8 cellular contexts compared by ENCODE assay signal in the genomic region with DNA sequence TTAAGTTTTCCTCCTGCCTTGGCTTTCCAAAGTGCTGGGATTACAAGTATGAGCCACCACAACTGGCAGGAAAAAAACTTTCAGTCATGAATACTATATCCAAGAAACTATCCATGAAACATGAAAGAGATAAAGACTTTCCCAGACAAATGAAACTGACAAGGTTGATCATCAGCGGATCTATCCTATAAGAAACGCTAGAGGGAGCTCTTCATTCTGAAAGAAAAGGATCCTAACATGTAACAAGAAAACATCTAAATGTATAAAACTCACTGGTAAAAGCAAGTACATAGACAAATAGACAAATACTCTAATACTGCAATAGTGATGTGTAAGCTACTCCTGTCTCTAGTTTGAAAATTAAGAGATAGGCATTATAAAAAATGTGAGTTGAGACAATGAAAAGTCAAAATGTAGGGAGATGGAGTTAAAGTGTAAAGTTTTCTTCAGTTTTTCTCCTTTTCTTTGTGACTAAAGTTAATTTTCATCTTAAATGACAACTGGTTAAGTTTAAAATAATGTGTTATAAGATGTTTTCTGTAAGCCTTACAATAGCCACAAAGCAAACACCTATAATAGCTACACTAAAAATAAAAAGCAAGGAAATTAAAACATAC.
DNase-seq lines count a peak whose midpoint lies in the region; ATAC-seq, FAIRE-seq and TF ChIP-seq lines count a peak whose summit lies in the region.

No MANE protein-coding gene starts in this region.

- no peak overlapping the region for H3K27ac Mint-ChIP-seq in stimulated activated effector memory CD8-positive, alpha-beta T cell treated with anti-CD3 and anti-CD28 coated beads, Interleukin-12 subunit alpha, Interleukin-12 subunit beta, amount 100 ng/mL, for 72 hours

- no peak for FAIRE-seq in H54 (lab: Jason Lieb, UNC)

- no peak overlapping the region for H3K4me3 Mint-ChIP-seq in stimulated activated effector memory CD8-positive, alpha-beta T cell treated with anti-CD3 and anti-CD28 coated beads, Interleukin-12 subunit alpha, Interleukin-12 subunit beta, amount 100 ng/mL, for 72 hours

- WGBS in esophagus squamous epithelium, 2 donors, result 0 to 3% methylated on average over 2 of the region's 2 CpGs

- H3K4me3 ChIP-seq in Peyer's patch (no peak overlapping the region), esophagus squamous epithelium (no peak overlapping the region)

- intact Hi-C loops in esophagus squamous epithelium (cut with DNase I), result loop anchor here (5.0 kb wide), 1 partner anchor 69 kb away; no protein-coding TSS in a partner anchor

- no peaks in the 10 kb centered on the region for H3K27me3 ChIP-seq in Peyer's patch
- H3K27me3 ChIP-seq in esophagus squamous epithelium, result peaks cover 0 to 25% (median 0%) of the 10 kb centered on the region in 4 donors

- TF ChIP-seq CTCF in Peyer's patch (IDR thresholded peaks at IDR 0.05) (peak; percentile 39 to 70 (median 60)), esophagus squamous epithelium (IDR thresholded peaks at IDR 0.05) (peak in 5 of 6 experiments; percentile 42 to 69 (median 57)), omental fat pad (IDR thresholded peaks at IDR 0.05) (no peak)

- TF ChIP-seq POLR2A in H54 (IDR thresholded peaks at IDR 0.05; ENCODE audit: low read depth, low read length), result no peak
- no peak for TF ChIP-seq POLR2A in Peyer's patch (IDR thresholded peaks at IDR 0.05)
- no peak for TF ChIP-seq POLR2A in esophagus squamous epithelium (IDR thresholded peaks at IDR 0.05)

- DNase-seq in AG08395 (ENCODE audit: low spot score) (peak; percentile 34), H54 (ENCODE audit: insufficient read length, low spot score) (peak; percentile 28), Peyer's patch (no peak), esophagus squamous epithelium (lab: John Stamatoyannopoulos, UW) (no peak), renal cortical epithelial cell (ENCODE audit: low read depth) (peak; percentile 66), omental fat pad (ENCODE audit: low spot score) (no peak)
- no peak for DNase-seq in stimulated activated effector memory CD8-positive, alpha-beta T cell treated with anti-CD3 and anti-CD28 coated beads, Interleukin-12 subunit alpha, Interleukin-12 subunit beta, amount 100 ng/mL, for 72 hours (ENCODE audit: low spot score in 2 of 2)

- H3K36me3 ChIP-seq in Peyer's patch (no peaks in the 10 kb centered on the region), esophagus squamous epithelium (no peaks in the 10 kb centered on the region)

- ATAC-seq in stimulated activated effector memory CD8-positive, alpha-beta T cell treated with anti-CD3 and anti-CD28 coated beads, Interleukin-12 subunit alpha, Interleukin-12 subunit beta, amount 100 ng/mL, for 72 hours, result no peak
- ATAC-seq in omental fat pad (ENCODE audit: low FRiP score), result no peak
- no peak for ATAC-seq in HG03571 (IDR thresholded peaks at IDR 0.05; ENCODE audit: unreplicated experiment)

- no peaks in the 10 kb centered on the region for H3K9me3 Mint-ChIP-seq in stimulated activated effector memory CD8-positive, alpha-beta T cell treated with anti-CD3 and anti-CD28 coated beads, Interleukin-12 subunit alpha, Interleukin-12 subunit beta, amount 100 ng/mL, for 72 hours

- H3K9me3 ChIP-seq in Peyer's patch (peaks cover 0 to 4% (median 0%) of the 10 kb centered on the region in 4 donors), esophagus squamous epithelium (no peaks in the 10 kb centered on the region)

- no peaks in the 10 kb centered on the region for H3K36me3 Mint-ChIP-seq in stimulated activated effector memory CD8-positive, alpha-beta T cell treated with anti-CD3 and anti-CD28 coated beads, Interleukin-12 subunit alpha, Interleukin-12 subunit beta, amount 100 ng/mL, for 72 hours

- H3K4me1 ChIP-seq in Peyer's patch (peaks cover 0 to 4% (median 0%) of the 10 kb centered on the region in 4 donors), esophagus squamous epithelium (peaks cover 3 to 13% (median 7%) of the 10 kb centered on the region in 3 donors)

- peaks cover 19% of the 10 kb centered on the region for H3K4me1 Mint-ChIP-seq in stimulated activated effector memory CD8-positive, alpha-beta T cell treated with anti-CD3 and anti-CD28 coated beads, Interleukin-12 subunit alpha, Interleukin-12 subunit beta, amount 100 ng/mL, for 72 hours

- H3K27ac ChIP-seq in Peyer's patch, result no peak overlapping the region
- H3K27ac ChIP-seq in esophagus squamous epithelium, result no peak overlapping the region

Comparison
In these comparisons a context has a peak if more than half of its experiments do, and no peak if none do; other contexts are left out.
1. DNase-seq: peak in AG08395 (single experiment), H54 (single experiment) and renal cortical epithelial cell (single experiment); none in Peyer's patch (0 of 3), esophagus squamous epithelium (single experiment), stimulated activated effector memory CD8-positive, alpha-beta T cell treated with anti-CD3 and anti-CD28 coated beads, Interleukin-12 subunit alpha, Interleukin-12 subunit beta, amount 100 ng/mL, for 72 hours (0 of 2) and omental fat pad (single experiment).
2. CTCF ChIP-seq: peak in Peyer's patch (6 of 6) and esophagus squamous epithelium (5 of 6); none in omental fat pad (0 of 3).